In genomic region chr7:15620491-15621185, GRCh38 we compare ENCODE assay signal across 15 cellular contexts. TPM values are rescaled to one million over a fixed set of nuclear protein-coding genes. Genes with fewer than 3 reads are reported as not detected.
"Had no signal": no experiment of that assay in that cellular context is flagged by ENCODE, and none has a peak within 500 bp of the region (broad histone marks: within the 10 kb centered on the region; RNA-seq: fewer than 3 reads in every experiment).

No MANE protein-coding gene starts in this region.

- H3K27me3 ChIP-seq: esophagus squamous epithelium, foreskin keratinocyte, heart left ventricle, vagina had no signal

- H3K27ac Mint-ChIP-seq: activated CD8-positive, alpha-beta T cell treated with anti-CD3 and anti-CD28 coated beads for 36 hours; T-cell had no signal

- H3K4me1 Mint-ChIP-seq: T-cell had no signal

- H3K36me3 Mint-ChIP-seq: T-cell had no signal

- H3K4me3 ChIP-seq: esophagus squamous epithelium, heart left ventricle, skin epidermis, vagina had no signal

- H3K27ac ChIP-seq: esophagus squamous epithelium, foreskin keratinocyte, skin epidermis, vagina, WERI-Rb-1 had no signal

- DNase-seq: activated CD4-positive, alpha-beta T cell treated with anti-CD3 and anti-CD28 coated beads for 4 hours; activated CD8-positive, alpha-beta memory T cell treated with anti-CD3 and anti-CD28 coated beads, Interleukin-2, amount 50 U/mL, for 4 hours; activated CD8-positive, alpha-beta T cell treated with anti-CD3 and anti-CD28 coated beads for 36 hours; activated naive CD4-positive, alpha-beta T cell; caudate nucleus; cortex of kidney; esophagus squamous epithelium; heart left ventricle; T-cell; T1000; WERI-Rb-1 had no signal

- H3K4me3 Mint-ChIP-seq: activated CD8-positive, alpha-beta T cell treated with anti-CD3 and anti-CD28 coated beads for 36 hours; T-cell had no signal

- H3K36me3 ChIP-seq: esophagus squamous epithelium, vagina, WERI-Rb-1 had no signal

- H3K4me1 ChIP-seq: esophagus squamous epithelium, foreskin keratinocyte had no signal

- H3K9me3 Mint-ChIP-seq: activated CD8-positive, alpha-beta T cell treated with anti-CD3 and anti-CD28 coated beads for 36 hours had no signal

- ATAC-seq: activated CD8-positive, alpha-beta T cell treated with anti-CD3 and anti-CD28 coated beads for 36 hours; foreskin keratinocyte; heart left ventricle; T-cell had no signal

- H3K27me3 Mint-ChIP-seq: activated CD8-positive, alpha-beta T cell treated with anti-CD3 and anti-CD28 coated beads for 36 hours; T-cell had no signal

RNA-seq across cellular contexts. Expression of gene AGMO, which starts 58.8 kb away (rescaled TPM):
- total RNA-seq: activated CD8-positive, alpha-beta T cell treated with anti-CD3 and anti-CD28 coated beads for 36 hours; foreskin keratinocyte; T-cell had no signal
- polyA plus RNA-seq: keratinocyte had no signal
